ENCODE assay signal across 1 cellular context in the genomic region with DNA sequence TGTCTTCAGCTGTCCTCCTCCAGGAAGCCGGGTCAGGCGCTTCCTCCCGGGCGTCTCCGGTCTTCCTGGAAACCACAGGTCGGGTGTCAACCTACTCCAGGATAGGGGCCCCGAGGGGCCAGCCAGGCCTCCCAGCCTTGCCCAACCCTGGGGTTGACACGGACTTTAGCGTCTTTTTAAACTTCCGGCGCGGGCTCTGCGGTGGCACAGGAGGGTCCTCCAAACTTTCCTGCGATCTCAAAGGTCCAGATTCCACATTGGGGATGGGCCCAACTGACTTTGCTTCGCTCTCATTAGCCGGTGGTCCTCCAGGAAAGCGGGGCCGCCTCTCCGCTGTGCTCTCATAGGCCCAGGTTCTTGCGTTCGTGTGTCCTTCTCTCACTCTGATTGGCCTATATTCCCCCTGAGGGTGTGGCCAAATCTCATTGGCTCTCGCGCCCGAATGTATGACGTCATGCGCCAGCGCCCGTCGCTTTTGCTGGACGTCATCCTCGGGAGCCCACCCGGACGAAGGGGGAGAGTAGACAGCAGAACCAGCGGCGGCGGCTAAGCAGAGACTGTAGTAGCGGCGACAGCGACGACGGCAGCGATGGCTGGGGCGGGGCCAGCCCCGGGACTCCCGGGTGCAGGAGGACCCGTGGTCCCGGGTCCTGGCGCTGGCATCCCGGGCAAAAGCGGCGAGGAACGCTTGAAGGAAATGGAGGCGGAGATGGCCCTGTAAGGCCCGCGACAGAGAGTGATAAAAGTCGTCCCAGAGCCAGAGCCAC.
TF ChIP-seq lines count a peak whose summit lies in the region.

RBM42 (plus strand) TSS at position 472 of the 767 bp plus-strand sequence; CDS start at position 590, 118 bp downstream.

TF ChIP-seq in HepG2, 621 proteins besides CTCF, POLR2A, EP300 and RAD21 (continued from another document and continues in another):
- TF ChIP-seq ZSCAN5A (CRISPR knock-in tag; IDR thresholded peaks at IDR 0.05; ENCODE audit: borderline replicate concordance) = peak; percentile 24; the same call in 1 of the 2 replicates
- TF ChIP-seq TOE1 (CRISPR knock-in tag; IDR thresholded peaks at IDR 0.05) = no peak
- no peak for TF ChIP-seq ZNF251 (CRISPR knock-in tag; IDR thresholded peaks at IDR 0.05)
- TF ChIP-seq ZNF572 (CRISPR knock-in tag; IDR thresholded peaks at IDR 0.05) = no peak
- no peak for TF ChIP-seq ZMYM3 (CRISPR knock-in tag; IDR thresholded peaks at IDR 0.05)
- TF ChIP-seq AKAP8 (CRISPR knock-in tag; IDR thresholded peaks at IDR 0.05) = no peak
- TF ChIP-seq ZNF276 (CRISPR knock-in tag; IDR thresholded peaks at IDR 0.05; ENCODE audit: low read depth) = no peak; the same call in 1 of the 2 replicates
- peak; percentile 98 for TF ChIP-seq ZMYM4 (CRISPR knock-in tag; IDR thresholded peaks at IDR 0.05)
- TF ChIP-seq SCMH1 (CRISPR knock-in tag; IDR thresholded peaks at IDR 0.05; ENCODE audit: borderline replicate concordance) = no peak
- peak; percentile 84 for TF ChIP-seq RBFOX2 (IDR thresholded peaks at IDR 0.05; ENCODE audit: low read depth, low read length)
- peak; percentile 36; the same call in 1 of the 2 replicates for TF ChIP-seq MYC (CRISPR knock-in tag; IDR thresholded peaks at IDR 0.05; ENCODE audit: borderline replicate concordance)
- TF ChIP-seq ZNF446 (CRISPR knock-in tag; IDR thresholded peaks at IDR 0.05) = no peak
- no peak for TF ChIP-seq DNMT1 (CRISPR knock-in tag; IDR thresholded peaks at IDR 0.05)
- TF ChIP-seq ZNF740 (CRISPR knock-in tag; IDR thresholded peaks at IDR 0.05) = peak; percentile 68; the same call in 1 of the 2 replicates
- TF ChIP-seq PITX1 (CRISPR knock-in tag; IDR thresholded peaks at IDR 0.05) = peak; percentile 25; the same call in 1 of the 2 replicates
- no peak for TF ChIP-seq PCBP2 (optimal IDR thresholded peaks at IDR 0.05; ENCODE audit: low read depth, low read length, poor library complexity, severe bottlenecking)
- TF ChIP-seq U2AF2 (IDR thresholded peaks at IDR 0.05; ENCODE audit: low read depth, low read length) = no peak
- TF ChIP-seq ZNF616 (CRISPR knock-in tag; IDR thresholded peaks at IDR 0.05; ENCODE audit: low read depth) = no peak
- TF ChIP-seq ZNF775 (CRISPR knock-in tag; IDR thresholded peaks at IDR 0.05; ENCODE audit: borderline replicate concordance) = no peak
- 0 out of 2 replicates have a peak, but pooled peaks have one; percentile 18 for TF ChIP-seq MEIS2 (CRISPR knock-in tag; IDR thresholded peaks at IDR 0.05)
- no peak for TF ChIP-seq RAD51 (IDR thresholded peaks at IDR 0.05; ENCODE audit: borderline replicate concordance)
- TF ChIP-seq ZNF605 (CRISPR knock-in tag; IDR thresholded peaks at IDR 0.05) = peak; percentile 64; the same call in 1 of the 2 replicates
- TF ChIP-seq ZNF138 (CRISPR knock-in tag; IDR thresholded peaks at IDR 0.05; ENCODE audit: low read depth) = no peak
- no peak for TF ChIP-seq GRHL1 (CRISPR knock-in tag; conservative IDR thresholded peaks at IDR 0.05)
- TF ChIP-seq NKX3-1 (CRISPR knock-in tag; IDR thresholded peaks at IDR 0.05) = 0 out of 2 replicates have a peak, but pooled peaks have one; percentile 66
- no peak for TF ChIP-seq ZNF512B (CRISPR knock-in tag; IDR thresholded peaks at IDR 0.05; ENCODE audit: borderline replicate concordance)
- TF ChIP-seq ZBTB21 (CRISPR knock-in tag; IDR thresholded peaks at IDR 0.05) = peak; percentile 97
- no peak for TF ChIP-seq FLYWCH1 (CRISPR knock-in tag; IDR thresholded peaks at IDR 0.05)
- TF ChIP-seq ZNF558 (CRISPR knock-in tag; IDR thresholded peaks at IDR 0.05; ENCODE audit: borderline replicate concordance) = no peak
- TF ChIP-seq, protein P1, sequence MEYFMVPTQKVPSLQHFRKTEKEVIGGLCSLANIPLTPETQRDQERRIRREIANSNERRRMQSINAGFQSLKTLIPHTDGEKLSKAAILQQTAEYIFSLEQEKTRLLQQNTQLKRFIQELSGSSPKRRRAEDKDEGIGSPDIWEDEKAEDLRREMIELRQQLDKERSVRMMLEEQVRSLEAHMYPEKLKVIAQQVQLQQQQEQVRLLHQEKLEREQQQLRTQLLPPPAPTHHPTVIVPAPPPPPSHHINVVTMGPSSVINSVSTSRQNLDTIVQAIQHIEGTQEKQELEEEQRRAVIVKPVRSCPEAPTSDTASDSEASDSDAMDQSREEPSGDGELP (IDR thresholded peaks at IDR 0.05; ENCODE audit: borderline replicate concordance, low read depth) = 0 out of 2 replicates have a peak, but pooled peaks have one; percentile 26
- no peak for TF ChIP-seq ZNF292 (CRISPR knock-in tag; IDR thresholded peaks at IDR 0.05; ENCODE audit: borderline replicate concordance, low read depth)
- TF ChIP-seq ZNF75D (CRISPR knock-in tag; IDR thresholded peaks at IDR 0.05; ENCODE audit: borderline replicate concordance) = no peak
- TF ChIP-seq PHF21A (CRISPR knock-in tag; IDR thresholded peaks at IDR 0.05) = peak; percentile 86; the same call in 1 of the 2 replicates
- TF ChIP-seq ZNF724P (CRISPR knock-in tag; IDR thresholded peaks at IDR 0.05; ENCODE audit: borderline replicate concordance) = no peak
- TF ChIP-seq HES4 (CRISPR knock-in tag; IDR thresholded peaks at IDR 0.05; ENCODE audit: borderline replicate concordance) = no peak
- TF ChIP-seq CBX5 (CRISPR knock-in tag; IDR thresholded peaks at IDR 0.05; ENCODE audit: borderline replicate concordance) = peak; percentile 73; the same call in 1 of the 2 replicates
- no peak for TF ChIP-seq ZNF207 (IDR thresholded peaks at IDR 0.05; ENCODE audit: borderline replicate concordance)
- no peak for TF ChIP-seq ZNF121 (CRISPR knock-in tag; IDR thresholded peaks at IDR 0.05)
- TF ChIP-seq DR1 (CRISPR knock-in tag; IDR thresholded peaks at IDR 0.05) = peak; percentile 85
- no peak for TF ChIP-seq RCOR2 (CRISPR knock-in tag; IDR thresholded peaks at IDR 0.05)
- TF ChIP-seq GATA4 (IDR thresholded peaks at IDR 0.05; ENCODE audit: borderline replicate concordance, low read depth) = no peak
- no peak for TF ChIP-seq ZNF430 (CRISPR knock-in tag; IDR thresholded peaks at IDR 0.05)
- TF ChIP-seq TRIM24 (CRISPR knock-in tag; IDR thresholded peaks at IDR 0.05) = no peak
- no peak for TF ChIP-seq ZKSCAN5 (CRISPR knock-in tag; IDR thresholded peaks at IDR 0.05)
- peak; percentile 77 for TF ChIP-seq CHD2 (IDR thresholded peaks at IDR 0.05; ENCODE audit: low read depth, low read length)
- no peak for TF ChIP-seq NFE2L2 (IDR thresholded peaks at IDR 0.05; ENCODE audit: low read length)
- no peak for TF ChIP-seq KAT7 (CRISPR knock-in tag; IDR thresholded peaks at IDR 0.05; ENCODE audit: borderline replicate concordance)
- TF ChIP-seq ZNF264 (CRISPR knock-in tag; IDR thresholded peaks at IDR 0.05) = peak; percentile 70
- TF ChIP-seq ZNF329 (CRISPR knock-in tag; IDR thresholded peaks at IDR 0.05; ENCODE audit: low read depth) = no peak
- no peak for TF ChIP-seq ZNF496 (CRISPR knock-in tag; IDR thresholded peaks at IDR 0.05; ENCODE audit: insufficient replicate concordance)
- no peak for TF ChIP-seq NBN (conservative IDR thresholded peaks at IDR 0.05)
- peak; percentile 52; the same call in 1 of the 2 replicates for TF ChIP-seq NFIC (IDR thresholded peaks at IDR 0.05; ENCODE audit: low read length)
- TF ChIP-seq MED1 (CRISPR knock-in tag; IDR thresholded peaks at IDR 0.05) = peak; percentile 71
- TF ChIP-seq GMEB2 (CRISPR knock-in tag; IDR thresholded peaks at IDR 0.05; ENCODE audit: low read depth) = no peak
- peak; percentile 56 for TF ChIP-seq GATAD2A (CRISPR knock-in tag; IDR thresholded peaks at IDR 0.05)
- TF ChIP-seq, protein P2, sequence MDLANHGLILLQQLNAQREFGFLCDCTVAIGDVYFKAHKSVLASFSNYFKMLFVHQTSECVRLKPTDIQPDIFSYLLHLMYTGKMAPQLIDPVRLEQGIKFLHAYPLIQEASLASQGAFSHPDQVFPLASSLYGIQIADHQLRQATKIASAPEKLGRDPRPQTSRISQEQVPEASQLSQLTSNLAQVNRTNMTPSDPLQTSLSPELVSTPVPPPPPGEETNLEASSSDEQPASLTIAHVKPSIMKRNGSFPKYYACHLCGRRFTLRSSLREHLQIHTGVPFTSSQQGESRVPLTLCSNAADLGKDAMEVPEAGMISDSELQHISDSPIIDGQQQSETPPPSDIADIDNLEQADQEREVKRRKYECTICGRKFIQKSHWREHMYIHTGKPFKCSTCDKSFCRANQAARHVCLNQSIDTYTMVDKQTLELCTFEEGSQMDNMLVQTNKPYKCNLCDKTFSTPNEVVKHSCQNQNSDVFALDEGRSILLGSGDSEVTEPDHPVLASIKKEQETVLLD (CRISPR knock-in tag; IDR thresholded peaks at IDR 0.05; ENCODE audit: low read depth) = 0 out of 2 replicates have a peak, but pooled peaks have one; percentile 28
- 0 out of 2 replicates have a peak, but pooled peaks have one; percentile 27 for TF ChIP-seq MLX (CRISPR knock-in tag; IDR thresholded peaks at IDR 0.05)
- no peak for TF ChIP-seq ZNF644 (CRISPR knock-in tag; IDR thresholded peaks at IDR 0.05; ENCODE audit: low read depth)
- TF ChIP-seq MIXL1 (CRISPR knock-in tag; IDR thresholded peaks at IDR 0.05) = peak; percentile 53; the same call in 1 of the 2 replicates
- no peak for TF ChIP-seq MTF2 (CRISPR knock-in tag; IDR thresholded peaks at IDR 0.05; ENCODE audit: borderline replicate concordance)
